24 cellular contexts compared by ENCODE assay signal in genomic region chr14:90572461-90573150, GRCh38.
DNase-seq lines count a peak whose midpoint lies in the region; ATAC-seq and TF ChIP-seq lines count a peak whose summit lies in the region.
"Had no signal": no experiment of that assay in that cellular context is flagged by ENCODE, and none has a peak within 500 bp of the region (broad histone marks: within the 10 kb centered on the region; RNA-seq: fewer than 3 reads in every experiment).

No MANE protein-coding gene starts in this region.

- peak overlapping the region; percentile 19 for H3K27ac ChIP-seq in left ventricle myocardium inferior (replicated peaks)
- H3K27ac ChIP-seq in endodermal cell (ENCODE audit: low read depth, low read length) = no peak overlapping the region
- no peak overlapping the region for H3K27ac ChIP-seq in Peyer's patch
- H3K27ac ChIP-seq: BLaER1 treated with 17β-estradiol and CSF1 and Interleukin-3, amounts not matched to agents 10 nM and 100 nM; GM23248 had no signal

- no peak for ATAC-seq in Right ventricle myocardium superior (ENCODE audit: poor library complexity)
- ATAC-seq: GM12878, Right ventricle myocardium inferior had no signal

- no peaks in the 10 kb centered on the region for H3K27me3 Mint-ChIP-seq in endodermal cell (ENCODE audit: insufficient read depth)
- H3K27me3 Mint-ChIP-seq: CD4-positive, alpha-beta memory T cell had no signal

- H3K9me3 Mint-ChIP-seq in endodermal cell = no peaks in the 10 kb centered on the region

- intact Hi-C loops in left ventricle myocardium inferior (cut with micrococcal nuclease) = no loop called here
- intact Hi-C loops in Right ventricle myocardium superior (cut with DNase I) = no loop called here
- intact Hi-C loops in posterior vena cava (cut with DNase I) = no loop called here

- H3K4me1 ChIP-seq in left ventricle myocardium inferior (peaks cover 57% of the 10 kb centered on the region), endodermal cell (ENCODE audit: control insufficient read depth, insufficient read depth, low read length) (peaks cover 9% of the 10 kb centered on the region), Peyer's patch (no peaks in the 10 kb centered on the region)

- no peak for TF ChIP-seq POLR2A in Peyer's patch (IDR thresholded peaks at IDR 0.05)

- H3K36me3 ChIP-seq in left ventricle myocardium inferior (peaks cover 9% of the 10 kb centered on the region), endodermal cell (ENCODE audit: control insufficient read depth, insufficient read depth, low read length) (peaks cover 5% of the 10 kb centered on the region), Peyer's patch (no peaks in the 10 kb centered on the region)

- H3K27me3 ChIP-seq in left ventricle myocardium inferior (ENCODE audit: low read depth) (no peaks in the 10 kb centered on the region), endodermal cell (ENCODE audit: control insufficient read depth, insufficient read depth, low read length, poor library complexity, severe bottlenecking) (no peaks in the 10 kb centered on the region), Peyer's patch (no peaks in the 10 kb centered on the region)
- H3K27me3 ChIP-seq: BLaER1 treated with 17β-estradiol and CSF1 and Interleukin-3, amounts not matched to agents 10 nM and 100 nM had no signal

- no peaks in the 10 kb centered on the region for H3K9me3 ChIP-seq in left ventricle myocardium inferior (replicated peaks)
- no peaks in the 10 kb centered on the region for H3K9me3 ChIP-seq in endodermal cell (ENCODE audit: control insufficient read depth, low read length)
- H3K9me3 ChIP-seq in Peyer's patch = no peaks in the 10 kb centered on the region

- DNase-seq in left ventricle myocardium inferior (no peak), Right ventricle myocardium superior (no peak), endodermal cell (no peak), posterior vena cava (ENCODE audit: low spot score) (peak; percentile 60), superior temporal gyrus (ENCODE audit: extremely low spot score) (no peak), NCI-H2081 (lab: John Stamatoyannopoulos, UW) (no peak), SKM-1 treated with dmso at 0.1 percent for 144 hours (lab: John Stamatoyannopoulos, UW; ENCODE audit: unreplicated experiment) (no peak), Peyer's patch (no peak)
- DNase-seq: 8988T; CD4-positive, alpha-beta memory T cell; DND-41; GM23248; HCEC 1CT; KBM-7; NCI-H1092; NCI-H1436 treated with DMSO at 0.1 percent for 48 hours; NCI-H2029; NCI-H226; NCI-H510A treated with DMSO at 0.1 percent for 48 hours; NCI-H774; NK-92 treated with Interleukin-12 subunit alpha and Interleukin-12 subunit beta, amount 100 ng/mL, for 24 hours had no signal

- no peak overlapping the region for H3K9ac ChIP-seq in endodermal cell (ENCODE audit: extremely low read depth, low read length, poor library complexity, severe bottlenecking)
- H3K9ac ChIP-seq: BLaER1 treated with 17β-estradiol and CSF1 and Interleukin-3, amounts not matched to agents 10 nM and 100 nM; GM23248 had no signal

- no peak for TF ChIP-seq CTCF in left ventricle myocardium inferior (IDR thresholded peaks at IDR 0.05; ENCODE audit: borderline replicate concordance)
- TF ChIP-seq CTCF in endodermal cell (conservative IDR thresholded peaks at IDR 0.05) = no peak
- TF ChIP-seq CTCF in Peyer's patch (IDR thresholded peaks at IDR 0.05) = no peak

- peak overlapping the region; percentile 18 for H3K27ac Mint-ChIP-seq in endodermal cell
- H3K27ac Mint-ChIP-seq: CD4-positive, alpha-beta memory T cell had no signal

- peaks cover 28% of the 10 kb centered on the region for H3K4me1 Mint-ChIP-seq in endodermal cell
- H3K4me1 Mint-ChIP-seq: CD4-positive, alpha-beta memory T cell had no signal

- WGBS in endodermal cell (ENCODE audit: insufficient coverage in 1 of 2, insufficient read length in 1 of 2), 2 experiments = 93% methylated on average over 7 to 10 of the region's 10 CpGs

- no peak overlapping the region for H3K4me3 Mint-ChIP-seq in endodermal cell
- H3K4me3 Mint-ChIP-seq: CD4-positive, alpha-beta memory T cell had no signal

- H3K36me3 Mint-ChIP-seq in endodermal cell (ENCODE audit: low read depth) = peaks cover 3% of the 10 kb centered on the region
- H3K36me3 Mint-ChIP-seq: CD4-positive, alpha-beta memory T cell had no signal

- no peak overlapping the region for H3K4me3 ChIP-seq in left ventricle myocardium inferior
- H3K4me3 ChIP-seq in endodermal cell (ENCODE audit: low read length) = no peak overlapping the region
- no peak overlapping the region for H3K4me3 ChIP-seq in Peyer's patch
- H3K4me3 ChIP-seq: BLaER1 treated with 17β-estradiol and CSF1 and Interleukin-3, amounts not matched to agents 10 nM and 100 nM; GM12878; GM23248 had no signal
